In genomic region chr18:50400450-50400849, GRCh38 we compare ENCODE assay signal across 7 cellular contexts. TPM values are rescaled to one million over a fixed set of nuclear protein-coding genes. Genes with fewer than 3 reads are reported as not detected.
A peak's percentile ranks its signal among the peaks of the same experiment; 100 is the strongest.
DNase-seq lines count a peak whose midpoint lies in the region; ATAC-seq and TF ChIP-seq lines count a peak whose summit lies in the region.
"Not testable (repeated sequence)": the region's sequence is repeated elsewhere in the genome, so short reads cannot be mapped to it uniquely, and the experiment has no call there.

No MANE protein-coding gene starts in this region.

- not testable (repeated sequence) for H3K9me3 Mint-ChIP-seq in WTC11; endodermal cell; progenitor cell of endocrine pancreas (ENCODE audit: low read depth)

- H3K4me3 Mint-ChIP-seq in WTC11 (peak overlapping the region; percentile 52), endodermal cell (peak overlapping the region; percentile 59), progenitor cell of endocrine pancreas (ENCODE audit: low read depth) (peak overlapping the region; percentile 59)

- not testable (repeated sequence) for ATAC-seq in WTC11

- H3K9ac ChIP-seq in HUES6 (ENCODE audit: low read length) (peak overlapping the region; percentile 65), endodermal cell (ENCODE audit: extremely low read depth, low read length, poor library complexity, severe bottlenecking) (peak overlapping the region; percentile 69)
- H3K9ac ChIP-seq in iPS-18a (ENCODE audit: low read length) = not testable (repeated sequence)

- H3K4me1 ChIP-seq in HUES6 (ENCODE audit: control insufficient read depth, insufficient read depth, low read length) (peaks cover 65% of the 10 kb centered on the region), endodermal cell (ENCODE audit: control insufficient read depth, insufficient read depth, low read length) (peaks cover 17% of the 10 kb centered on the region), iPS-18a (ENCODE audit: control insufficient read depth, low read depth, low read length) (peaks cover 53% of the 10 kb centered on the region)

- POLR2A ChIA-PET in WTC11 (lab: Charles Lee) = not testable (repeated sequence)

- H3K27me3 Mint-ChIP-seq in WTC11 (ENCODE audit: low read depth) = peaks cover 54% of the 10 kb centered on the region
- H3K27me3 Mint-ChIP-seq in endodermal cell (ENCODE audit: insufficient read depth) = peaks cover 28% of the 10 kb centered on the region
- not testable (repeated sequence) for H3K27me3 Mint-ChIP-seq in progenitor cell of endocrine pancreas

- peak; percentile 79 for DNase-seq in ELF-1 (ENCODE audit: low read depth, low spot score)
- DNase-seq in WTC11 (ENCODE audit: low spot score) = peak; percentile 25
- DNase-seq in endodermal cell = peak; percentile 62
- peak; percentile 68 for DNase-seq in left kidney (ENCODE audit: low read depth, low spot score)
- DNase-seq in progenitor cell of endocrine pancreas (ENCODE audit: low spot score, unreplicated experiment) = not testable (repeated sequence)

- TF ChIP-seq CTCF in WTC11 (IDR thresholded peaks at IDR 0.05); endodermal cell (conservative IDR thresholded peaks at IDR 0.05); progenitor cell of endocrine pancreas (IDR thresholded peaks at IDR 0.05; ENCODE audit: unreplicated experiment): not testable (repeated sequence)

- not testable (repeated sequence) for H3K36me3 ChIP-seq in HUES6 (ENCODE audit: control insufficient read depth, insufficient read depth, low read length); endodermal cell (ENCODE audit: control insufficient read depth, insufficient read depth, low read length); iPS-18a (ENCODE audit: control insufficient read depth, low read depth, low read length)

- H3K4me1 Mint-ChIP-seq in WTC11 (peaks cover 81% of the 10 kb centered on the region), endodermal cell (peaks cover 82% of the 10 kb centered on the region), progenitor cell of endocrine pancreas (ENCODE audit: low read depth) (peaks cover 64% of the 10 kb centered on the region)

- H3K4me3 ChIP-seq in HUES6 (ENCODE audit: low read depth, low read length) (peak overlapping the region; percentile 47), endodermal cell (ENCODE audit: low read length) (peak overlapping the region; percentile 84), iPS-18a (ENCODE audit: low read length) (peak overlapping the region; percentile 47)

- H3K27ac Mint-ChIP-seq in WTC11 = not testable (repeated sequence)
- peak overlapping the region; percentile 78 for H3K27ac Mint-ChIP-seq in endodermal cell
- H3K27ac Mint-ChIP-seq in progenitor cell of endocrine pancreas = peak overlapping the region; percentile 75

- H3K27ac ChIP-seq in HUES6 (ENCODE audit: low read depth, low read length) = 0 out of 2 replicates have a peak overlapping the region, but pooled peaks have one; percentile 27
- H3K27ac ChIP-seq in endodermal cell (ENCODE audit: low read depth, low read length); iPS-18a (ENCODE audit: low read length): not testable (repeated sequence)

- not testable (repeated sequence) for H3K9me3 ChIP-seq in HUES6 (ENCODE audit: control insufficient read depth, insufficient read depth, low read depth, low read length); endodermal cell (ENCODE audit: control insufficient read depth, low read length); iPS-18a (ENCODE audit: control insufficient read depth, low read depth, low read length)

- peaks cover 30% of the 10 kb centered on the region for H3K27me3 ChIP-seq in HUES6 (ENCODE audit: control insufficient read depth, insufficient read depth, low read length)
- H3K27me3 ChIP-seq in endodermal cell (ENCODE audit: control insufficient read depth, insufficient read depth, low read length, poor library complexity, severe bottlenecking) = peaks cover 22% of the 10 kb centered on the region
- peaks cover 82% of the 10 kb centered on the region for H3K27me3 ChIP-seq in iPS-18a (ENCODE audit: control insufficient read depth, insufficient read depth, low read length)

- CTCF ChIA-PET in WTC11 (lab: Charles Lee) = interaction anchor here (1.0 to 4.3 kb wide), 3 partner anchors 28 to 206 kb away, joined by 4 to 17 read pairs (median 16); partner anchors contain the start of gene MYO5B

- H3K36me3 Mint-ChIP-seq in WTC11; endodermal cell (ENCODE audit: low read depth); progenitor cell of endocrine pancreas (ENCODE audit: insufficient read depth): not testable (repeated sequence)

- 9 to 10% methylated on average over 5 of the region's 5 CpGs for WGBS in endodermal cell (ENCODE audit: insufficient coverage in 1 of 2, insufficient read length in 1 of 2), 2 experiments

TF ChIP-seq in WTC11, 78 proteins besides CTCF, POLR2A, EP300 and RAD21:
- TF ChIP-seq FOXP4 (CRISPR knock-in tag; IDR thresholded peaks at IDR 0.05) = 0 out of 2 replicates have a peak, but pooled peaks have one; percentile 25

RNA-seq across cellular contexts. Expression of gene SKA1, which starts 25.6 kb away (rescaled TPM):
- 15.7 to 18.6 TPM (median 18.1 TPM) in 3 replicates for total RNA-seq in WTC11 (2021)
- total RNA-seq in endodermal cell = 10 to 100 TPM; 26.4 to 70.0 TPM
- polyA plus RNA-seq in endodermal cell (2013, experiment 1 of 2) = 23.4 TPM
- polyA plus RNA-seq in endodermal cell (2013, experiment 2 of 2) = 22.7 TPM
- 13.5 and 16.0 TPM in 2 replicates for total RNA-seq in progenitor cell of endocrine pancreas
